Comparison of ENCODE assay signal across 24 cellular contexts in the genomic region with DNA sequence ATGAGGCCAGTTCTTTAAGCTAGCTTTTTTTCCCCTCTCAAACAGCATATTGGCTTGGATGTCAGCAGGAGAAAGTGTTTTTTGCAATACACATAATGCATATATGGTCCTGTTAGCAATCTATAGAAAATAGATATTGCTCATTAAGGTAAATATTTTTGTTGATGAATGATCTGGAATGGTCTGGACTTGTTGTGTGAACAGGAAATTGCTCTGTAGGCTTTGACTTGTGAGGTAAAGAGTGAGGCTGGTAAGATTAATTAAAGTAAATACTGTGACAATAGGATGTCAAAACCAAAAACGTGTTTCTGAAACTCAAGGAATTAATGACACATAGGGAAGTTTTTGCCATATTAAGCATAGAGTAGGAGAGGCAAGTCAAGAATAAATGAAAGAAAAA.
DNase-seq lines count a peak whose midpoint lies in the region; ATAC-seq, FAIRE-seq and TF ChIP-seq lines count a peak whose summit lies in the region.
"Had no signal": no experiment of that assay in that cellular context is flagged by ENCODE, and none has a peak within 500 bp of the region (broad histone marks: within the 10 kb centered on the region; RNA-seq: fewer than 3 reads in every experiment).

No MANE protein-coding gene starts in this region.

- TF ChIP-seq POLR2A in sigmoid colon (IDR thresholded peaks at IDR 0.05), result no peak

- peaks cover 75% of the 10 kb centered on the region for H3K4me1 Mint-ChIP-seq in HFFc6 (ENCODE audit: low read depth)
- H3K4me1 Mint-ChIP-seq: CD14-positive monocyte; CD4-positive, alpha-beta memory T cell; CD4-positive, CD25-positive, alpha-beta regulatory T cell; CD8-positive, alpha-beta memory T cell had no signal

- peaks cover 20% of the 10 kb centered on the region for H3K36me3 ChIP-seq in bronchial epithelial cell (ENCODE audit: control insufficient read depth, insufficient read depth, low read length)
- peaks cover 25 to 59% (median 46%) of the 10 kb centered on the region in 3 donors for H3K36me3 ChIP-seq in tibial artery
- peaks cover 5 to 53% (median 19%) of the 10 kb centered on the region in 4 donors for H3K36me3 ChIP-seq in sigmoid colon

- H3K4me3 Mint-ChIP-seq in HFFc6, result peak overlapping the region; percentile 7; the same call in 1 of the 2 replicates
- H3K4me3 Mint-ChIP-seq: CD14-positive monocyte; CD4-positive, alpha-beta memory T cell; CD4-positive, CD25-positive, alpha-beta regulatory T cell; CD8-positive, alpha-beta memory T cell had no signal

- TF ChIP-seq CTCF in HFFc6 (IDR thresholded peaks at IDR 0.05), result no peak
- no peak for TF ChIP-seq CTCF in bronchial epithelial cell (IDR thresholded peaks at IDR 0.05; ENCODE audit: insufficient read depth, low read length, severe bottlenecking)
- no peak for TF ChIP-seq CTCF in tibial artery (IDR thresholded peaks at IDR 0.05)
- TF ChIP-seq CTCF in GM13977 (IDR thresholded peaks at IDR 0.05; ENCODE audit: extremely low read depth, insufficient read depth, missing control alignments), result no peak
- TF ChIP-seq CTCF in sigmoid colon (IDR thresholded peaks at IDR 0.05), result no peak

- DNase-seq in HFFc6 (no peak), bronchial epithelial cell (ENCODE audit: low read depth) (peak; percentile 92), tibial artery (no peak), GM13977 (ENCODE audit: low spot score) (no peak), sigmoid colon (no peak)
- DNase-seq in activated naive CD4-positive, alpha-beta T cell treated with anti-CD3 and anti-CD28 coated beads, Interleukin-2, amount 50 U/mL, for 16 hours, result no peak
- DNase-seq: 8988T; ACHN; BE2C; C1 segment of cervical spinal cord; CD4-positive, alpha-beta memory T cell; CD4-positive, CD25-positive, alpha-beta regulatory T cell; CD8-positive, alpha-beta memory T cell; COR-L47; DMS79 treated with DMSO at 0.1 percent for 48 hours; GF-D8 had no signal

- peaks cover 21% of the 10 kb centered on the region for H3K27me3 Mint-ChIP-seq in HFFc6 (ENCODE audit: insufficient read depth)

- no peaks in the 10 kb centered on the region; the same call in 1 of the 2 replicates for H3K9me3 Mint-ChIP-seq in HFFc6
- H3K9me3 Mint-ChIP-seq: CD8-positive, alpha-beta memory T cell had no signal

- H3K36me3 Mint-ChIP-seq in HFFc6 (ENCODE audit: low read depth), result peaks cover 88% of the 10 kb centered on the region

- H3K4me3 ChIP-seq in bronchial epithelial cell (ENCODE audit: low read depth, low read length) (no peak overlapping the region), tibial artery (no peak overlapping the region), sigmoid colon (no peak overlapping the region)
- H3K4me3 ChIP-seq: BLaER1 had no signal

- in situ Hi-C loops in GM13977 (cut with MboI; ENCODE audit: low pct_unique_long_range_greater_than_20kb, low sequenced_read_pairs, unreplicated experiment), result no loop called here

- intact Hi-C loops in tibial artery (cut with DNase I; ENCODE audit: low total_unique reads) (no loop called here), sigmoid colon (cut with DNase I) (no loop called here)

- TF ChIP-seq EP300 in sigmoid colon (IDR thresholded peaks at IDR 0.05), result no peak

- no peaks in the 10 kb centered on the region for H3K9me3 ChIP-seq in tibial artery
- H3K9me3 ChIP-seq in sigmoid colon, result no peaks in the 10 kb centered on the region
- H3K9me3 ChIP-seq: BE2C had no signal

- FAIRE-seq in bronchial epithelial cell (lab: Jason Lieb, UNC), result no peak
- FAIRE-seq: A204.1, D721Med, G401.6, GM12891, GM18507 had no signal

- WGBS in sigmoid colon, 2 donors, result 67 to 78% methylated on average over 1 of the region's 1 CpG

- H3K27ac Mint-ChIP-seq in HFFc6, result peak overlapping the region; percentile 30
- H3K27ac Mint-ChIP-seq: CD14-positive monocyte; CD4-positive, alpha-beta memory T cell; CD4-positive, CD25-positive, alpha-beta regulatory T cell; CD8-positive, alpha-beta memory T cell had no signal

- ATAC-seq in esophagus mucosa, result peak; percentile 81

- H3K27ac ChIP-seq in tibial artery (no peak overlapping the region), sigmoid colon (no peak overlapping the region)
- H3K27ac ChIP-seq: BLaER1 had no signal

- no peaks in the 10 kb centered on the region for H3K27me3 ChIP-seq in bronchial epithelial cell (ENCODE audit: control insufficient read depth, insufficient read depth, low read length)
- H3K27me3 ChIP-seq in tibial artery, result no peaks in the 10 kb centered on the region
- H3K27me3 ChIP-seq in sigmoid colon, result no peaks in the 10 kb centered on the region
- H3K27me3 ChIP-seq: BE2C, BLaER1 had no signal

- peaks cover 0 to 3% (median 0%) of the 10 kb centered on the region in 4 donors for H3K4me1 ChIP-seq in tibial artery
- H3K4me1 ChIP-seq in sigmoid colon, result peaks cover 0 to 13% (median 4%) of the 10 kb centered on the region in 4 donors
- H3K4me1 ChIP-seq: BE2C, BLaER1 had no signal
